Comparison of ENCODE assay signal across 8 cellular contexts in genomic region chr1:3068400-3069361, GRCh38. TPM values are rescaled to one million over a fixed set of nuclear protein-coding genes. Genes with fewer than 3 reads are reported as not detected.
DNase-seq lines count a peak whose midpoint lies in the region; ATAC-seq, FAIRE-seq and TF ChIP-seq lines count a peak whose summit lies in the region.

Gene PRDM16, plus strand, starts transcription at chr1:3069203. Its CDS starts 57 bp downstream, at chr1:3069260.

- peak within 1 kb of the TSS; percentile 82 for H3K9ac ChIP-seq in adipocyte (ENCODE audit: low read length)

- no peaks in the 10 kb centered on the region for H3K36me3 ChIP-seq in adipocyte (ENCODE audit: control insufficient read depth, insufficient read depth, low read length, severe bottlenecking)

- H3K9me3 ChIP-seq in adipocyte (ENCODE audit: control insufficient read depth, low read length) = no peaks in the 10 kb centered on the region

- no peak for TF ChIP-seq POLR2A in GM12891 (IDR thresholded peaks at IDR 0.05; ENCODE audit: low read depth, low read length)

- no peaks in the 10 kb centered on the region for H3K4me1 ChIP-seq in adipocyte (ENCODE audit: control insufficient read depth, insufficient read depth, low read length)

- DNase-seq in A172 (ENCODE audit: low spot score) (peak; percentile 44), HFF-Myc (ENCODE audit: extremely low read depth, low read depth) (no peak), adipocyte (ENCODE audit: low read depth) (peak; percentile 82), hepatic stellate cell (ENCODE audit: low spot score) (peak; percentile 94), skeletal muscle cell (ENCODE audit: low read depth) (no peak), GM12891 (ENCODE audit: insufficient read length, low spot score) (no peak)

- no peak for ATAC-seq in GM21390 (IDR thresholded peaks at IDR 0.05; ENCODE audit: unreplicated experiment)
- no peak for ATAC-seq in GM18502 (IDR thresholded peaks at IDR 0.05; ENCODE audit: poor library complexity, unreplicated experiment)

- FAIRE-seq in GM12891 (lab: Jason Lieb, UNC) = no peak

- H3K4me3 ChIP-seq in HFF-Myc (replicated peaks; ENCODE audit: low read depth, low read length) (peak within 1 kb of the TSS; percentile 35), adipocyte (ENCODE audit: low read length) (peak within 1 kb of the TSS; percentile 79), skeletal muscle cell (ENCODE audit: low read depth, low read length) (peak within 1 kb of the TSS; percentile 55)

- H3K27me3 ChIP-seq in adipocyte (replicated peaks; ENCODE audit: control insufficient read depth, insufficient read depth, low read length) = peaks cover 46% of the 10 kb centered on the region

- TF ChIP-seq CTCF in HFF-Myc (IDR thresholded peaks at IDR 0.05; ENCODE audit: low read depth, low read length, missing control alignments) = no peak

TF ChIP-seq in GM12891, 5 proteins besides CTCF, POLR2A, EP300 and RAD21:
- TF ChIP-seq POLR2AphosphoS5 (IDR thresholded peaks at IDR 0.05; ENCODE audit: low read depth, low read length) (no peak), SPI1 (IDR thresholded peaks at IDR 0.05; ENCODE audit: low read depth, low read length) (no peak), PAX5 (IDR thresholded peaks at IDR 0.05; ENCODE audit: insufficient read depth, low read length, severe bottlenecking) (no peak), TAF1 (IDR thresholded peaks at IDR 0.05; ENCODE audit: low read depth, low read length) (no peak)

RNA-seq across cellular contexts. Expression of gene PRDM16, which starts in this region (rescaled TPM):
- 0.84 and 1.5 TPM in 2 replicates for total RNA-seq in A172 (2014; rRNA removed; shearing (Covaris generic))
- polyA plus RNA-seq in GM12891 (2012; ENCODE audit: low read depth, missing spikeins) = 0.15 TPM

Comparison
In these comparisons a context has a peak if more than half of its experiments do, and no peak if none do; other contexts are left out.
1. DNase-seq: peak in A172 (single experiment), adipocyte (single experiment) and hepatic stellate cell (single experiment); none in HFF-Myc (single experiment), skeletal muscle cell (single experiment) and GM12891 (single experiment).
2. Peak in every context shown above with its lines, with median percentiles within 50 percentile points of each other: H3K4me3 ChIP-seq.